Comparison of ENCODE assay signal across 1 cellular context in genomic region chr2:189116059-189116458, GRCh38.
TF ChIP-seq lines count a peak whose summit lies in the region.

No MANE protein-coding gene starts in this region.

TF ChIP-seq in WTC11, 78 proteins besides CTCF, POLR2A, EP300 and RAD21 (continued from another document):
- no peak for TF ChIP-seq NFYB (CRISPR knock-in tag; conservative IDR thresholded peaks at IDR 0.05; ENCODE audit: low read depth)
- no peak for TF ChIP-seq ZNF263 (CRISPR knock-in tag; IDR thresholded peaks at IDR 0.05; ENCODE audit: low read depth)
- no peak for TF ChIP-seq ATF1 (CRISPR knock-in tag; IDR thresholded peaks at IDR 0.05)
- TF ChIP-seq PRDM15 (CRISPR knock-in tag; IDR thresholded peaks at IDR 0.05): no peak
- TF ChIP-seq MAX (CRISPR knock-in tag; IDR thresholded peaks at IDR 0.05): no peak
TF ChIP-seq in WTC11: peak in this region for 0.
